Comparison of ENCODE assay signal across 1 cellular context in the genomic region with DNA sequence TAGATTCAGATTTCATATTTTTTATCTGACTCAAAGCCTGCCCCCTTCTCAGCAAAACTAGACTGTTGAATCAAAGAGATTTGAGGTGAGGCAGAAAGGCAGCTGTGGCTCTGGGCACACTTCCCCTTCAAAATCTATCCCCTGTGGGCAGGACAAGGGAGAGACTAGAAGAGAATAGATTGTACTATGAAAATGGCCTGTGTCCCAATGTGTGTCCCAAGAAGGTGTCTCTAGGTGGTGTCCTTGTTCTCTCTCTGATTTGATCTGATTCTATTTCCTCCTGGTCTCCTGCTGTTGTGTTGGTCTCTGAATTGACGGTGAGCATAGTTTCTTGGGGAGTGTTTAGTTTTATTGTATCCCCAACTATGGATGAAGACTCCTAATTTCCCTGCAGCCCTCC.
TF ChIP-seq lines count a peak whose summit lies in the region.

No MANE protein-coding gene starts in this region.

TF ChIP-seq in GM23338, 12 proteins besides CTCF, POLR2A, EP300 and RAD21 (continued from another document):
- TF ChIP-seq, protein P1, sequence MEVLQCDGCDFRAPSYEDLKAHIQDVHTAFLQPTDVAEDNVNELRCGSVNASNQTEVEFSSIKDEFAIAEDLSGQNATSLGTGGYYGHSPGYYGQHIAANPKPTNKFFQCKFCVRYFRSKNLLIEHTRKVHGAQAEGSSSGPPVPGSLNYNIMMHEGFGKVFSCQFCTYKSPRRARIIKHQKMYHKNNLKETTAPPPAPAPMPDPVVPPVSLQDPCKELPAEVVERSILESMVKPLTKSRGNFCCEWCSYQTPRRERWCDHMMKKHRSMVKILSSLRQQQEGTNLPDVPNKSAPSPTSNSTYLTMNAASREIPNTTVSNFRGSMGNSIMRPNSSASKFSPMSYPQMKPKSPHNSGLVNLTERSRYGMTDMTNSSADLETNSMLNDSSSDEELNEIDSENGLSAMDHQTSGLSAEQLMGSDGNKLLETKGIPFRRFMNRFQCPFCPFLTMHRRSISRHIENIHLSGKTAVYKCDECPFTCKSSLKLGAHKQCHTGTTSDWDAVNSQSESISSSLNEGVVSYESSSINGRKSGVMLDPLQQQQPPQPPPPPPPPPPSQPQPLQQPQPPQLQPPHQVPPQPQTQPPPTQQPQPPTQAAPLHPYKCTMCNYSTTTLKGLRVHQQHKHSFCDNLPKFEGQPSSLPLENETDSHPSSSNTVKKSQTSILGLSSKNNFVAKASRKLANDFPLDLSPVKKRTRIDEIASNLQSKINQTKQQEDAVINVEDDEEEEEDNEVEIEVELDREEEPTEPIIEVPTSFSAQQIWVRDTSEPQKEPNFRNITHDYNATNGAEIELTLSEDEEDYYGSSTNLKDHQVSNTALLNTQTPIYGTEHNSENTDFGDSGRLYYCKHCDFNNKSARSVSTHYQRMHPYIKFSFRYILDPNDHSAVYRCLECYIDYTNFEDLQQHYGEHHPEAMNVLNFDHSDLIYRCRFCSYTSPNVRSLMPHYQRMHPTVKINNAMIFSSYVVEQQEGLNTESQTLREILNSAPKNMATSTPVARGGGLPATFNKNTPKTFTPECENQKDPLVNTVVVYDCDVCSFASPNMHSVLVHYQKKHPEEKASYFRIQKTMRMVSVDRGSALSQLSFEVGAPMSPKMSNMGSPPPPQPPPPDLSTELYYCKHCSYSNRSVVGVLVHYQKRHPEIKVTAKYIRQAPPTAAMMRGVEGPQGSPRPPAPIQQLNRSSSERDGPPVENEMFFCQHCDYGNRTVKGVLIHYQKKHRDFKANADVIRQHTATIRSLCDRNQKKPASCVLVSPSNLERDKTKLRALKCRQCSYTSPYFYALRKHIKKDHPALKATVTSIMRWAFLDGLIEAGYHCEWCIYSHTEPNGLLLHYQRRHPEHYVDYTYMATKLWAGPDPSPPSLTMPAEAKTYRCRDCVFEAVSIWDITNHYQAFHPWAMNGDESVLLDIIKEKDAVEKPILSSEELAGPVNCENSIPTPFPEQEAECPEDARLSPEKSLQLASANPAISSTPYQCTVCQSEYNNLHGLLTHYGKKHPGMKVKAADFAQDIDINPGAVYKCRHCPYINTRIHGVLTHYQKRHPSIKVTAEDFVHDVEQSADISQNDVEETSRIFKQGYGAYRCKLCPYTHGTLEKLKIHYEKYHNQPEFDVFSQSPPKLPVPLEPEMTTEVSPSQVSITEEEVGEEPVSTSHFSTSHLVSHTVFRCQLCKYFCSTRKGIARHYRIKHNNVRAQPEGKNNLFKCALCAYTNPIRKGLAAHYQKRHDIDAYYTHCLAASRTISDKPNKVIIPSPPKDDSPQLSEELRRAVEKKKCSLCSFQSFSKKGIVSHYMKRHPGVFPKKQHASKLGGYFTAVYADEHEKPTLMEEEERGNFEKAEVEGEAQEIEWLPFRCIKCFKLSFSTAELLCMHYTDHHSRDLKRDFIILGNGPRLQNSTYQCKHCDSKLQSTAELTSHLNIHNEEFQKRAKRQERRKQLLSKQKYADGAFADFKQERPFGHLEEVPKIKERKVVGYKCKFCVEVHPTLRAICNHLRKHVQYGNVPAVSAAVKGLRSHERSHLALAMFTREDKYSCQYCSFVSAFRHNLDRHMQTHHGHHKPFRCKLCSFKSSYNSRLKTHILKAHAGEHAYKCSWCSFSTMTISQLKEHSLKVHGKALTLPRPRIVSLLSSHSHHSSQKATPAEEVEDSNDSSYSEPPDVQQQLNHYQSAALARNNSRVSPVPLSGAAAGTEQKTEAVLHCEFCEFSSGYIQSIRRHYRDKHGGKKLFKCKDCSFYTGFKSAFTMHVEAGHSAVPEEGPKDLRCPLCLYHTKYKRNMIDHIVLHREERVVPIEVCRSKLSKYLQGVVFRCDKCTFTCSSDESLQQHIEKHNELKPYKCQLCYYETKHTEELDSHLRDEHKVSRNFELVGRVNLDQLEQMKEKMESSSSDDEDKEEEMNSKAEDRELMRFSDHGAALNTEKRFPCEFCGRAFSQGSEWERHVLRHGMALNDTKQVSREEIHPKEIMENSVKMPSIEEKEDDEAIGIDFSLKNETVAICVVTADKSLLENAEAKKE (CRISPR knock-in tag; IDR thresholded peaks at IDR 0.05) = no peak
- no peak for TF ChIP-seq POLR2AphosphoS5 (IDR thresholded peaks at IDR 0.05; ENCODE audit: low read depth)
- TF ChIP-seq JUNB (IDR thresholded peaks at IDR 0.05; ENCODE audit: unreplicated experiment) = no peak
- no peak for TF ChIP-seq EZH2phosphoT487 (IDR thresholded peaks at IDR 0.05; ENCODE audit: unreplicated experiment)
- TF ChIP-seq, protein P2, sequence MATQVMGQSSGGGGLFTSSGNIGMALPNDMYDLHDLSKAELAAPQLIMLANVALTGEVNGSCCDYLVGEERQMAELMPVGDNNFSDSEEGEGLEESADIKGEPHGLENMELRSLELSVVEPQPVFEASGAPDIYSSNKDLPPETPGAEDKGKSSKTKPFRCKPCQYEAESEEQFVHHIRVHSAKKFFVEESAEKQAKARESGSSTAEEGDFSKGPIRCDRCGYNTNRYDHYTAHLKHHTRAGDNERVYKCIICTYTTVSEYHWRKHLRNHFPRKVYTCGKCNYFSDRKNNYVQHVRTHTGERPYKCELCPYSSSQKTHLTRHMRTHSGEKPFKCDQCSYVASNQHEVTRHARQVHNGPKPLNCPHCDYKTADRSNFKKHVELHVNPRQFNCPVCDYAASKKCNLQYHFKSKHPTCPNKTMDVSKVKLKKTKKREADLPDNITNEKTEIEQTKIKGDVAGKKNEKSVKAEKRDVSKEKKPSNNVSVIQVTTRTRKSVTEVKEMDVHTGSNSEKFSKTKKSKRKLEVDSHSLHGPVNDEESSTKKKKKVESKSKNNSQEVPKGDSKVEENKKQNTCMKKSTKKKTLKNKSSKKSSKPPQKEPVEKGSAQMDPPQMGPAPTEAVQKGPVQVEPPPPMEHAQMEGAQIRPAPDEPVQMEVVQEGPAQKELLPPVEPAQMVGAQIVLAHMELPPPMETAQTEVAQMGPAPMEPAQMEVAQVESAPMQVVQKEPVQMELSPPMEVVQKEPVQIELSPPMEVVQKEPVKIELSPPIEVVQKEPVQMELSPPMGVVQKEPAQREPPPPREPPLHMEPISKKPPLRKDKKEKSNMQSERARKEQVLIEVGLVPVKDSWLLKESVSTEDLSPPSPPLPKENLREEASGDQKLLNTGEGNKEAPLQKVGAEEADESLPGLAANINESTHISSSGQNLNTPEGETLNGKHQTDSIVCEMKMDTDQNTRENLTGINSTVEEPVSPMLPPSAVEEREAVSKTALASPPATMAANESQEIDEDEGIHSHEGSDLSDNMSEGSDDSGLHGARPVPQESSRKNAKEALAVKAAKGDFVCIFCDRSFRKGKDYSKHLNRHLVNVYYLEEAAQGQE (IDR thresholded peaks at IDR 0.05; ENCODE audit: unreplicated experiment) = no peak
- no peak for TF ChIP-seq NANOG (IDR thresholded peaks at IDR 0.05; ENCODE audit: borderline replicate concordance)
- TF ChIP-seq, protein P3, sequence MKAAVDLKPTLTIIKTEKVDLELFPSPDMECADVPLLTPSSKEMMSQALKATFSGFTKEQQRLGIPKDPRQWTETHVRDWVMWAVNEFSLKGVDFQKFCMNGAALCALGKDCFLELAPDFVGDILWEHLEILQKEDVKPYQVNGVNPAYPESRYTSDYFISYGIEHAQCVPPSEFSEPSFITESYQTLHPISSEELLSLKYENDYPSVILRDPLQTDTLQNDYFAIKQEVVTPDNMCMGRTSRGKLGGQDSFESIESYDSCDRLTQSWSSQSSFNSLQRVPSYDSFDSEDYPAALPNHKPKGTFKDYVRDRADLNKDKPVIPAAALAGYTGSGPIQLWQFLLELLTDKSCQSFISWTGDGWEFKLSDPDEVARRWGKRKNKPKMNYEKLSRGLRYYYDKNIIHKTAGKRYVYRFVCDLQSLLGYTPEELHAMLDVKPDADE (IDR thresholded peaks at IDR 0.05) = no peak
